Comparison of ENCODE assay signal across 6 cellular contexts in genomic region chr11:94545641-94546470, GRCh38. TPM values are rescaled to one million over a fixed set of nuclear protein-coding genes. Genes with fewer than 3 reads are reported as not detected.
A peak's percentile ranks its signal among the peaks of the same experiment; 100 is the strongest.
DNase-seq lines count a peak whose midpoint lies in the region; ATAC-seq and TF ChIP-seq lines count a peak whose summit lies in the region.

No MANE protein-coding gene starts in this region.

- H3K36me3 Mint-ChIP-seq in activated naive CD8-positive, alpha-beta T cell treated with anti-CD3 and anti-CD28 coated beads, Interleukin-2, amount 50 U/mL, for 24 hours (ENCODE audit: low read depth), result peaks cover 4% of the 10 kb centered on the region
- H3K36me3 Mint-ChIP-seq in nephron (ENCODE audit: low read depth), result peaks cover 13% of the 10 kb centered on the region

- no peaks in the 10 kb centered on the region for H3K27me3 Mint-ChIP-seq in activated naive CD8-positive, alpha-beta T cell treated with anti-CD3 and anti-CD28 coated beads, Interleukin-2, amount 50 U/mL, for 24 hours
- H3K27me3 Mint-ChIP-seq in nephron (ENCODE audit: low read depth), result peaks cover 10% of the 10 kb centered on the region

- peaks cover 16% of the 10 kb centered on the region for H3K27me3 ChIP-seq in H7 (ENCODE audit: control insufficient read depth, insufficient read depth, low read length)

- H3K36me3 ChIP-seq in H7 (replicated peaks; ENCODE audit: control insufficient read depth, insufficient read depth, low read length), result no peaks in the 10 kb centered on the region

- H3K4me3 Mint-ChIP-seq in activated naive CD8-positive, alpha-beta T cell treated with anti-CD3 and anti-CD28 coated beads, Interleukin-2, amount 50 U/mL, for 24 hours, result peak overlapping the region; percentile 77
- H3K4me3 Mint-ChIP-seq in nephron, result peak overlapping the region; percentile 80 to 88 (median 80)

- no peak overlapping the region for H3K27ac Mint-ChIP-seq in activated naive CD8-positive, alpha-beta T cell treated with anti-CD3 and anti-CD28 coated beads, Interleukin-2, amount 50 U/mL, for 24 hours
- H3K27ac Mint-ChIP-seq in nephron, result peak overlapping the region; percentile 19 to 76 (median 75)

- ATAC-seq in activated naive CD8-positive, alpha-beta T cell treated with anti-CD3 and anti-CD28 coated beads, Interleukin-2, amount 50 U/mL, for 24 hours, result no peak

- H3K4me1 Mint-ChIP-seq in activated naive CD8-positive, alpha-beta T cell treated with anti-CD3 and anti-CD28 coated beads, Interleukin-2, amount 50 U/mL, for 24 hours, result peaks cover 42% of the 10 kb centered on the region
- peaks cover 43% of the 10 kb centered on the region for H3K4me1 Mint-ChIP-seq in nephron

- no peak for TF ChIP-seq CTCF in nephron (IDR thresholded peaks at IDR 0.05; ENCODE audit: unreplicated experiment in 3 of 3)
- TF ChIP-seq CTCF in GM10266 (IDR thresholded peaks at IDR 0.05; ENCODE audit: control insufficient read depth, insufficient read depth, low read depth, missing control alignments), result no peak

- DNase-seq in H7 (peak; percentile 34), cortex of kidney (lab: John Stamatoyannopoulos, UW) (no peak), GM10266 (ENCODE audit: extremely low spot score) (no peak), germinal center (ENCODE audit: low spot score) (no peak)
- no peak for DNase-seq in activated naive CD8-positive, alpha-beta T cell treated with anti-CD3 and anti-CD28 coated beads, Interleukin-2, amount 50 U/mL, for 24 hours

- peak overlapping the region; percentile 72 for H3K4me3 ChIP-seq in H7 (ENCODE audit: insufficient read depth, low read depth, low read length)

- no peaks in the 10 kb centered on the region for H3K9me3 Mint-ChIP-seq in activated naive CD8-positive, alpha-beta T cell treated with anti-CD3 and anti-CD28 coated beads, Interleukin-2, amount 50 U/mL, for 24 hours
- H3K9me3 Mint-ChIP-seq in nephron, result no peaks in the 10 kb centered on the region

RNA-seq across cellular contexts. Expression of gene FUT4, which starts 2.1 kb away (rescaled TPM):
- 7.5 and 8.6 TPM in 2 replicates for total RNA-seq in H7 (2014; rRNA removed; shearing (Covaris generic))

RNA-seq across cellular contexts. Expression of gene PIWIL4, which starts 21.3 kb away (rescaled TPM):
- 1.1 and 1.2 TPM in 2 replicates for total RNA-seq in H7 (2014; rRNA removed; shearing (Covaris generic))

RNA-seq across cellular contexts. Expression of gene C11orf97, which starts 33.6 kb away (rescaled TPM):
- not detected in 2 replicates for total RNA-seq in H7 (2014; rRNA removed; shearing (Covaris generic))

RNA-seq across cellular contexts. Expression of gene ANKRD49, which starts 52.1 kb away (rescaled TPM):
- 10.0 and 18.2 TPM in 2 replicates for total RNA-seq in H7 (2014; rRNA removed; shearing (Covaris generic))

RNA-seq across cellular contexts. Expression of gene MRE11, which starts 52.2 kb away (rescaled TPM):
- 14.8 and 18.5 TPM in 2 replicates for total RNA-seq in H7 (2014; rRNA removed; shearing (Covaris generic))
